Comparison of ENCODE assay signal across 31 cellular contexts in genomic region chr4:106627071-106627470, GRCh38.
"Had no signal": no experiment of that assay in that cellular context is flagged by ENCODE, and none has a peak within 500 bp of the region (broad histone marks: within the 10 kb centered on the region; RNA-seq: fewer than 3 reads in every experiment).

No MANE protein-coding gene starts in this region.

- H3K4me1 Mint-ChIP-seq: activated CD4-positive, alpha-beta T cell treated with anti-CD3 and anti-CD28 coated beads, Interleukin-2, amount 10 ng/mL, durations not matched to agents 24 days and 14 days; activated naive CD8-positive, alpha-beta T cell treated with anti-CD3 and anti-CD28 coated beads for 36 hours; mesothelial cell of epicardium; naive thymus-derived CD4-positive, alpha-beta T cell; T-helper 17 cell had no signal

- H3K27ac ChIP-seq: breast epithelium, epithelial cell of prostate, ovary, prostate gland, sigmoid colon, testis, transverse colon, WERI-Rb-1 had no signal

- ATAC-seq: activated CD4-positive, CD25-positive, alpha-beta regulatory T cell treated with anti-CD3 and anti-CD28 coated beads, Interleukin-2, amount 50 U/mL, for 24 hours; left colon; naive thymus-derived CD4-positive, alpha-beta T cell; T-helper 17 cell had no signal

- H3K9me3 ChIP-seq: breast epithelium, ovary, prostate gland, sigmoid colon, testis, transverse colon had no signal

- H3K36me3 ChIP-seq: breast epithelium, ovary, prostate gland, sigmoid colon, transverse colon, WERI-Rb-1 had no signal

- H3K27ac Mint-ChIP-seq: activated CD4-positive, alpha-beta memory T cell treated with anti-CD3 and anti-CD28 coated beads for 36 hours; activated CD4-positive, alpha-beta T cell treated with anti-CD3 and anti-CD28 coated beads, Interleukin-2, amount 10 ng/mL, durations not matched to agents 24 days and 14 days; activated naive CD4-positive, alpha-beta T cell treated with anti-CD3 and anti-CD28 coated beads for 36 hours; activated naive CD8-positive, alpha-beta T cell treated with anti-CD3 and anti-CD28 coated beads for 36 hours; activated T-helper 1 cell treated with anti-CD3 and anti-CD28 coated beads, Interleukin-12 subunit alpha, Interleukin-12 subunit beta, Interleukin-2, Interleukin-4 antibody, amounts not matched to agents 30 ng/mL and 10 ng/mL and 1 ng/mL, durations not matched to agents 14 hours and 24 hours and 36 hours; mesothelial cell of epicardium; naive thymus-derived CD4-positive, alpha-beta T cell; T-helper 17 cell had no signal

- H3K36me3 Mint-ChIP-seq: activated CD4-positive, alpha-beta memory T cell treated with anti-CD3 and anti-CD28 coated beads for 36 hours; activated naive CD8-positive, alpha-beta T cell treated with anti-CD3 and anti-CD28 coated beads for 36 hours; mesothelial cell of epicardium; naive thymus-derived CD4-positive, alpha-beta T cell had no signal

- H3K4me1 ChIP-seq: breast epithelium, prostate gland, testis, transverse colon had no signal

- H3K27me3 Mint-ChIP-seq: activated CD4-positive, alpha-beta memory T cell treated with anti-CD3 and anti-CD28 coated beads for 36 hours; activated CD4-positive, alpha-beta T cell treated with anti-CD3 and anti-CD28 coated beads, Interleukin-2, amount 10 ng/mL, durations not matched to agents 24 days and 14 days; activated naive CD8-positive, alpha-beta T cell treated with anti-CD3 and anti-CD28 coated beads for 36 hours; naive thymus-derived CD4-positive, alpha-beta T cell; T-helper 17 cell had no signal

- H3K9me3 Mint-ChIP-seq: activated CD4-positive, alpha-beta memory T cell treated with anti-CD3 and anti-CD28 coated beads for 36 hours; activated CD4-positive, alpha-beta T cell treated with anti-CD3 and anti-CD28 coated beads, Interleukin-2, amount 10 ng/mL, durations not matched to agents 24 days and 14 days; activated naive CD4-positive, alpha-beta T cell treated with anti-CD3 and anti-CD28 coated beads for 36 hours; activated naive CD8-positive, alpha-beta T cell treated with anti-CD3 and anti-CD28 coated beads for 36 hours; activated T-helper 1 cell treated with anti-CD3 and anti-CD28 coated beads, Interleukin-12 subunit alpha, Interleukin-12 subunit beta, Interleukin-2, Interleukin-4 antibody, amounts not matched to agents 30 ng/mL and 10 ng/mL and 1 ng/mL, durations not matched to agents 14 hours and 24 hours and 36 hours had no signal

- H3K4me2 ChIP-seq: smooth muscle cell had no signal

- DNase-seq: activated CD4-positive, alpha-beta memory T cell treated with anti-CD3 and anti-CD28 coated beads for 36 hours; activated CD4-positive, alpha-beta T cell treated with anti-CD3 and anti-CD28 coated beads, Interleukin-2, amount 10 ng/mL, durations not matched to agents 24 days and 14 days; activated CD8-positive, alpha-beta memory T cell treated with anti-CD3 and anti-CD28 coated beads, Interleukin-2, amount 50 U/mL, for 4 hours; activated effector memory CD4-positive, alpha-beta T cell treated with anti-CD3 and anti-CD28 coated beads, Interleukin-2, amount 50 U/mL, for 16 hours; activated naive CD4-positive, alpha-beta T cell treated with anti-CD3 and anti-CD28 coated beads for 36 hours; activated naive CD8-positive, alpha-beta T cell treated with anti-CD3 and anti-CD28 coated beads for 36 hours; activated T-cell treated with anti-CD3 and anti-CD28 coated beads, Interleukin-2, amount 50 U/mL, for 1 hour; amygdala; central memory CD4-positive, alpha-beta T cell; effector CD8-positive, alpha-beta T cell; glutamatergic neuron; left colon; mammary epithelial cell; naive thymus-derived CD4-positive, alpha-beta T cell; ovary; retina; sigmoid colon; stimulated activated naive CD4-positive, alpha-beta T cell treated with Interleukin-2 at 50 U/mL for 16 hours; SW 1271; T-helper 17 cell; T1000; testis; transverse colon; WERI-Rb-1 had no signal

- H3K4me3 ChIP-seq: breast epithelium, ovary, prostate gland, sigmoid colon, smooth muscle cell, transverse colon had no signal

- H3K4me3 Mint-ChIP-seq: activated CD4-positive, alpha-beta memory T cell treated with anti-CD3 and anti-CD28 coated beads for 36 hours; activated CD4-positive, alpha-beta T cell treated with anti-CD3 and anti-CD28 coated beads, Interleukin-2, amount 10 ng/mL, durations not matched to agents 24 days and 14 days; activated naive CD4-positive, alpha-beta T cell treated with anti-CD3 and anti-CD28 coated beads for 36 hours; activated naive CD8-positive, alpha-beta T cell treated with anti-CD3 and anti-CD28 coated beads for 36 hours; activated T-helper 1 cell treated with anti-CD3 and anti-CD28 coated beads, Interleukin-12 subunit alpha, Interleukin-12 subunit beta, Interleukin-2, Interleukin-4 antibody, amounts not matched to agents 30 ng/mL and 10 ng/mL and 1 ng/mL, durations not matched to agents 14 hours and 24 hours and 36 hours; mesothelial cell of epicardium; naive thymus-derived CD4-positive, alpha-beta T cell; T-helper 17 cell had no signal

- H3K27me3 ChIP-seq: breast epithelium, ovary, sigmoid colon, testis, transverse colon had no signal
